In genomic region chr1:207309775-207310273, GRCh38 we compare ENCODE assay signal across 8 cellular contexts. TPM values are rescaled to one million over a fixed set of nuclear protein-coding genes. Genes with fewer than 3 reads are reported as not detected.
DNase-seq lines count a peak whose midpoint lies in the region; ATAC-seq and TF ChIP-seq lines count a peak whose summit lies in the region.

No MANE protein-coding gene starts in this region.

- peak; percentile 93 for DNase-seq in ACHN
- DNase-seq in HCEC 1CT = peak; percentile 88
- no peak for DNase-seq in T-cell
- DNase-seq in sciatic nerve (ENCODE audit: low spot score) = no peak
- no peak for DNase-seq in NCI-H2029 (lab: John Stamatoyannopoulos, UW)
- DNase-seq in NCI-H2171 treated with DMSO at 0.1 percent for 48 hours (lab: John Stamatoyannopoulos, UW) = no peak

- in situ Hi-C loops in ACHN (cut with HindIII; ENCODE audit: low pct_ligation_motif_present, low pct_unique_long_range_greater_than_20kb, low sequenced_read_pairs) = no loop called here

- no peaks in the 10 kb centered on the region for H3K27me3 Mint-ChIP-seq in T-cell

- WGBS in gastroesophageal sphincter (ENCODE audit: low coverage in 1 of 2), 2 donors = 16 to 20% methylated on average over 4 of the region's 4 CpGs

- H3K27ac ChIP-seq in gastroesophageal sphincter = peak overlapping the region in 3 of 4 donors; percentile 48 to 68 (median 62)

- H3K4me3 Mint-ChIP-seq in T-cell = peak overlapping the region in 2 of 3 donors; percentile 11 to 53

- no peaks in the 10 kb centered on the region for H3K9me3 ChIP-seq in gastroesophageal sphincter

- intact Hi-C loops in sciatic nerve (cut with DNase I) = no loop called here

- no peaks in the 10 kb centered on the region for H3K27me3 ChIP-seq in gastroesophageal sphincter

- TF ChIP-seq EP300 in gastroesophageal sphincter (IDR thresholded peaks at IDR 0.05) = no peak

- no peaks in the 10 kb centered on the region for H3K9me3 Mint-ChIP-seq in T-cell

- H3K27ac Mint-ChIP-seq in T-cell = peak overlapping the region; percentile 23 to 31

- no peak for TF ChIP-seq CTCF in gastroesophageal sphincter (IDR thresholded peaks at IDR 0.05)

- H3K4me1 Mint-ChIP-seq in T-cell = peaks cover 20 to 23% (median 21%) of the 10 kb centered on the region in 3 donors

- CTCF ChIA-PET in T-cell (lab: Charles Lee) = interaction anchor here in 1 of 2 donors (1.1 kb wide), 1 partner anchor 9 kb away, joined by 3 read pairs; no protein-coding TSS in a partner anchor

- POLR2A ChIA-PET in T-cell (lab: Charles Lee) = interaction anchor here in 1 of 2 donors (0.7 to 1.4 kb wide), 3 partner anchors 11 to 26 kb away, joined by 3 to 4 read pairs (median 3); partner anchors contain the start of gene CD55

- no peak for TF ChIP-seq POLR2A in gastroesophageal sphincter (IDR thresholded peaks at IDR 0.05)

- H3K4me3 ChIP-seq in gastroesophageal sphincter = peak overlapping the region in 1 of 2 donors; percentile 6

- no peaks in the 10 kb centered on the region for H3K36me3 Mint-ChIP-seq in T-cell

- ATAC-seq in T-cell (replicated peaks in 1 of 4) (peak in 2 of 4 experiments; percentile 39 to 45), gastroesophageal sphincter (no peak), sciatic nerve (peak; percentile 55), GM19023 (IDR thresholded peaks at IDR 0.05; ENCODE audit: unreplicated experiment) (no peak)

- H3K4me1 ChIP-seq in gastroesophageal sphincter = peaks cover 0 to 10% (median 4%) of the 10 kb centered on the region in 3 donors

- no peaks in the 10 kb centered on the region for H3K36me3 ChIP-seq in gastroesophageal sphincter

RNA-seq across cellular contexts. Expression of gene CD55, which starts 11.7 kb away (rescaled TPM):
- total RNA-seq in T-cell = 100 to 1,000 TPM in 3 of 5 donors, 10 to 100 TPM in 2; 86.2 to 218 (median 117) TPM
- 10 to 100 TPM; 24.7 to 78.4 (median 41.5) TPM for total RNA-seq in gastroesophageal sphincter
- 152 TPM for total RNA-seq in sciatic nerve

Comparison
In these comparisons a context has a peak if more than half of its experiments do, and no peak if none do; other contexts are left out.
1. DNase-seq: peak in ACHN (single experiment) and HCEC 1CT (single experiment); none in T-cell (0 of 34), sciatic nerve (single experiment), NCI-H2029 (single experiment) and NCI-H2171 treated with DMSO at 0.1 percent for 48 hours (single experiment).